In the genomic region with DNA sequence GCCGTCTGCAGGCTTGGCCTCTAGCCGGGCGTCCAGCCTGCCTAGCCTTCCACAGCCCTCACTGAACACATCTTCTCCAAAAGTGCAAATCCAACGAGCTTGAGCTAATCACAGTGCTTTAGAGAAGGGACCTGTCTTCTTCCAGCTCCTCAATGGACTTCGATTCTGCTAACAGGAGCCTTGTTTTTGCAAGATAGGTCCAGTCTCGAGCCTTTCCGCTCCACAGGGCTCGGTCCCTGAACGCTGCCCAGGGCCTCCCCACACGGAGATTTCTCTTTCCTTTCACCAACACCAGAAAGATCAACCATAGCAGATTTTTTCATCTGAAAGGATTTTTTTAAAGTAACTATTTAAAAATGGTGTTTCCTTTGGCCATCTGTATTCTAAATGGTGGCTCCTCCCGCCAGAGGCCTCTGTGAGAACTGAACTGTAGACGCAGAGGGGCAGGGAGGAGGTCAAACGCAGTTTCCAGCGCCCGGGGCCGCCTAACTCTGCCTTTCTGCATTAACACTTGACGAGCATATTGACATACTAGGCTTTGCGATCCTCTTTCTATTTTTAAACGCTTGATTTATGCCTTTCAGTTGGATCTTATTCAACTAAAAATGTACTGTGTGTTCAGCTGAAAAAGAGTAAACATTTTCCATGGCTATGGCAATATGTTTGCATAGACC, we compare ENCODE assay signal across 22 cellular contexts.
DNase-seq lines count a peak whose midpoint lies in the region; TF ChIP-seq lines count a peak whose summit lies in the region.
"Had no signal": no experiment of that assay in that cellular context is flagged by ENCODE, and none has a peak within 500 bp of the region (broad histone marks: within the 10 kb centered on the region; RNA-seq: fewer than 3 reads in every experiment).

No MANE protein-coding gene starts in this region.

- no peaks in the 10 kb centered on the region for H3K27me3 Mint-ChIP-seq in activated T-helper 1 cell treated with anti-CD3 and anti-CD28 coated beads, Interleukin-12 subunit alpha, Interleukin-12 subunit beta, Interleukin-2, Interleukin-4 antibody, amounts not matched to agents 30 ng/mL and 10 ng/mL and 1 ng/mL, durations not matched to agents 14 hours and 24 hours and 36 hours (ENCODE audit: insufficient read depth)

- H3K4me1 Mint-ChIP-seq in activated T-helper 1 cell treated with anti-CD3 and anti-CD28 coated beads, Interleukin-12 subunit alpha, Interleukin-12 subunit beta, Interleukin-2, Interleukin-4 antibody, amounts not matched to agents 30 ng/mL and 10 ng/mL and 1 ng/mL, durations not matched to agents 14 hours and 24 hours and 36 hours (ENCODE audit: low read depth) = no peaks in the 10 kb centered on the region
- H3K4me1 Mint-ChIP-seq: naive thymus-derived CD8-positive, alpha-beta T cell had no signal

- H3K4me3 Mint-ChIP-seq in activated T-helper 1 cell treated with anti-CD3 and anti-CD28 coated beads, Interleukin-12 subunit alpha, Interleukin-12 subunit beta, Interleukin-2, Interleukin-4 antibody, amounts not matched to agents 30 ng/mL and 10 ng/mL and 1 ng/mL, durations not matched to agents 14 hours and 24 hours and 36 hours = no peak overlapping the region
- H3K4me3 Mint-ChIP-seq: H9; naive thymus-derived CD8-positive, alpha-beta T cell had no signal

- H3K36me3 ChIP-seq in neuron (ENCODE audit: insufficient read depth, low read length) = no peaks in the 10 kb centered on the region
- no peaks in the 10 kb centered on the region for H3K36me3 ChIP-seq in BE2C
- H3K36me3 ChIP-seq: adrenal gland, BLaER1 had no signal

- peak overlapping the region; percentile 32 for H2AFZ ChIP-seq in neuron (ENCODE audit: low read depth, low read length)

- intact Hi-C loops in activated T-helper 1 cell treated with anti-CD3 and anti-CD28 coated beads, Interleukin-12 subunit alpha, Interleukin-12 subunit beta, Interleukin-2, Interleukin-4 antibody, amounts not matched to agents 30 ng/mL and 10 ng/mL and 1 ng/mL, durations not matched to agents 14 hours and 24 hours and 36 hours (cut with micrococcal nuclease) = no loop called here

- peaks cover 7% of the 10 kb centered on the region for H3K4me1 ChIP-seq in neuron (ENCODE audit: insufficient read depth, low read length)
- no peaks in the 10 kb centered on the region for H3K4me1 ChIP-seq in BE2C
- H3K4me1 ChIP-seq: adrenal gland had no signal

- no peak overlapping the region for H3K4me3 ChIP-seq in neuron (ENCODE audit: low read length)
- H3K4me3 ChIP-seq in BE2C (ENCODE audit: low read depth, low read length) = no peak overlapping the region
- H3K4me3 ChIP-seq: adrenal gland, BLaER1 had no signal

- TF ChIP-seq CTCF in BE2C (IDR thresholded peaks at IDR 0.05; ENCODE audit: low read depth, low read length) = no peak

- H3K9me3 ChIP-seq in neuron (ENCODE audit: low read length) = no peaks in the 10 kb centered on the region
- no peaks in the 10 kb centered on the region for H3K9me3 ChIP-seq in BE2C
- H3K9me3 ChIP-seq: adrenal gland, BLaER1 had no signal

- no peak overlapping the region for H3K27ac Mint-ChIP-seq in activated T-helper 1 cell treated with anti-CD3 and anti-CD28 coated beads, Interleukin-12 subunit alpha, Interleukin-12 subunit beta, Interleukin-2, Interleukin-4 antibody, amounts not matched to agents 30 ng/mL and 10 ng/mL and 1 ng/mL, durations not matched to agents 14 hours and 24 hours and 36 hours
- H3K27ac Mint-ChIP-seq: H9; naive thymus-derived CD8-positive, alpha-beta T cell had no signal

- DNase-seq in NCI-H2107 treated with DMSO at 0.1 percent for 48 hours (lab: John Stamatoyannopoulos, UW; ENCODE audit: unreplicated experiment) = peak; percentile 1
- no peak for DNase-seq in NCI-H2107 (lab: John Stamatoyannopoulos, UW)
- peak; percentile 90 for DNase-seq in NCI-H1105 treated with DMSO at 0.1 percent for 48 hours (lab: John Stamatoyannopoulos, UW)
- DNase-seq in NCI-H748 (lab: John Stamatoyannopoulos, UW; ENCODE audit: unreplicated experiment) = peak; percentile 96
- DNase-seq in BE2C = no peak
- DNase-seq in activated T-helper 1 cell treated with anti-CD3 and anti-CD28 coated beads, Interleukin-12 subunit alpha, Interleukin-12 subunit beta, Interleukin-2, Interleukin-4 antibody, amounts not matched to agents 30 ng/mL and 10 ng/mL and 1 ng/mL, durations not matched to agents 14 hours and 24 hours and 36 hours (ENCODE audit: low spot score) = no peak
- no peak for DNase-seq in stimulated activated CD4-positive, alpha-beta T cell treated with anti-CD3 and anti-CD28 coated beads, Interleukin-1b, Interleukin-23, amount 100 ng/mL, for 48 hours
- DNase-seq: 8988T; activated CD4-positive, alpha-beta T cell treated with anti-CD3 and anti-CD28 coated beads, Interleukin-2, amount 50 U/mL, for 4 hours; caudate nucleus; DMS 273 treated with DMSO at 0.1 percent for 48 hours; effector CD4-positive, alpha-beta T cell; naive thymus-derived CD8-positive, alpha-beta T cell; NCI-H2171; Right ventricle myocardium superior; stimulated activated naive CD4-positive, alpha-beta T cell; T-helper 1 cell; trophoblast cell had no signal

- H3K27me3 ChIP-seq in neuron (ENCODE audit: insufficient read depth, low read length) (no peaks in the 10 kb centered on the region), BE2C (peaks cover 24% of the 10 kb centered on the region)
- H3K27me3 ChIP-seq: adrenal gland, BLaER1 had no signal

- H3K36me3 Mint-ChIP-seq in activated T-helper 1 cell treated with anti-CD3 and anti-CD28 coated beads, Interleukin-12 subunit alpha, Interleukin-12 subunit beta, Interleukin-2, Interleukin-4 antibody, amounts not matched to agents 30 ng/mL and 10 ng/mL and 1 ng/mL, durations not matched to agents 14 hours and 24 hours and 36 hours (ENCODE audit: low read depth) = no peaks in the 10 kb centered on the region
- H3K36me3 Mint-ChIP-seq: naive thymus-derived CD8-positive, alpha-beta T cell had no signal

- no peaks in the 10 kb centered on the region for H3K9me3 Mint-ChIP-seq in activated T-helper 1 cell treated with anti-CD3 and anti-CD28 coated beads, Interleukin-12 subunit alpha, Interleukin-12 subunit beta, Interleukin-2, Interleukin-4 antibody, amounts not matched to agents 30 ng/mL and 10 ng/mL and 1 ng/mL, durations not matched to agents 14 hours and 24 hours and 36 hours
- H3K9me3 Mint-ChIP-seq: H9 had no signal

Comparison
In these comparisons a context has a peak if more than half of its experiments do, and no peak if none do; other contexts are left out.
1. DNase-seq: peak in NCI-H2107 treated with DMSO at 0.1 percent for 48 hours (single experiment), NCI-H1105 treated with DMSO at 0.1 percent for 48 hours (single experiment) and NCI-H748 (single experiment); none in NCI-H2107 (single experiment), BE2C (single experiment), activated T-helper 1 cell treated with anti-CD3 and anti-CD28 coated beads, Interleukin-12 subunit alpha, Interleukin-12 subunit beta, Interleukin-2, Interleukin-4 antibody, amounts not matched to agents 30 ng/mL and 10 ng/mL and 1 ng/mL, durations not matched to agents 14 hours and 24 hours and 36 hours (single experiment) and stimulated activated CD4-positive, alpha-beta T cell treated with anti-CD3 and anti-CD28 coated beads, Interleukin-1b, Interleukin-23, amount 100 ng/mL, for 48 hours (single experiment).